ENCODE assay signal across 8 cellular contexts in genomic region chr20:34559311-34560140, GRCh38. TPM values are rescaled to one million over a fixed set of nuclear protein-coding genes. Genes with fewer than 3 reads are reported as not detected.
DNase-seq lines count a peak whose midpoint lies in the region; ATAC-seq and TF ChIP-seq lines count a peak whose summit lies in the region.

No MANE protein-coding gene starts in this region.

- intact Hi-C loops in lower lobe of right lung (cut with DNase I): no loop called here

- H3K27me3 ChIP-seq in lower lobe of right lung (ENCODE audit: low read depth) (no peaks in the 10 kb centered on the region), thoracic aorta (replicated peaks; ENCODE audit: insufficient read depth) (no peaks in the 10 kb centered on the region)

- peak overlapping the region; percentile 69 for H3K4me3 ChIP-seq in choroid plexus epithelial cell (ENCODE audit: low read depth, low read length)
- H3K4me3 ChIP-seq in lower lobe of right lung: peak overlapping the region; percentile 70
- peak overlapping the region; percentile 90 for H3K4me3 ChIP-seq in thoracic aorta

- TF ChIP-seq CTCF in choroid plexus epithelial cell (conservative IDR thresholded peaks at IDR 0.05; ENCODE audit: low read depth, low read length): peak; percentile 27
- no peak for TF ChIP-seq CTCF in lower lobe of right lung (IDR thresholded peaks at IDR 0.05)
- TF ChIP-seq CTCF in thoracic aorta (IDR thresholded peaks at IDR 0.05): peak; percentile 12

- DNase-seq in activated CD8-positive, alpha-beta memory T cell treated with anti-CD3 and anti-CD28 coated beads, Interleukin-2, amount 50 U/mL, for 4 hours: peak; percentile 24
- DNase-seq in activated CD8-positive, alpha-beta memory T cell treated with anti-CD3 and anti-CD28 coated beads, Interleukin-2, amount 50 U/mL, for 48 hours: no peak
- DNase-seq in choroid plexus epithelial cell (ENCODE audit: low read depth) (peak; percentile 52), lower lobe of right lung (no peak), thoracic aorta (ENCODE audit: low spot score) (no peak), KBM-7 (no peak)

- in situ Hi-C loops in KBM-7 (cut with MboI; ENCODE audit: low pct_unique_long_range_greater_than_20kb, low sequenced_read_pairs): no loop called here

- H3K4me1 ChIP-seq in lower lobe of right lung: peaks cover 8% of the 10 kb centered on the region
- H3K4me1 ChIP-seq in thoracic aorta (ENCODE audit: control insufficient read depth in 1 of 2, low read depth in 2 of 2): peaks cover 0 to 5% of the 10 kb centered on the region in 2 donors

- H3K9me3 ChIP-seq in lower lobe of right lung: no peaks in the 10 kb centered on the region
- H3K9me3 ChIP-seq in thoracic aorta: no peaks in the 10 kb centered on the region

- ATAC-seq in lower lobe of right lung: peak in 1 of 2 donors; percentile 1
- no peak for ATAC-seq in thoracic aorta (ENCODE audit: insufficient number of reproducible peaks, low FRiP score, low read depth)
- no peak for ATAC-seq in GM19328 (IDR thresholded peaks at IDR 0.05; ENCODE audit: unreplicated experiment)
- ATAC-seq in GM21528 (IDR thresholded peaks at IDR 0.05; ENCODE audit: low FRiP score, unreplicated experiment): no peak

- H3K27ac ChIP-seq in lower lobe of right lung: peak overlapping the region; percentile 96
- H3K27ac ChIP-seq in thoracic aorta: peak overlapping the region; percentile 98 to 99

- H3K36me3 ChIP-seq in lower lobe of right lung (no peaks in the 10 kb centered on the region), thoracic aorta (no peaks in the 10 kb centered on the region)

RNA-seq across cellular contexts. Expression of gene MAP1LC3A, which starts 1.0 kb away (rescaled TPM):
- total RNA-seq in lower lobe of right lung: 51.6 TPM
- total RNA-seq in thoracic aorta: 10 to 100 TPM; 39.2 to 79.6 TPM

RNA-seq across cellular contexts. Expression of gene DYNLRB1, which starts 43.3 kb away (rescaled TPM):
- 161 TPM for total RNA-seq in lower lobe of right lung
- total RNA-seq in thoracic aorta: 100 to 1,000 TPM; 115 to 138 TPM

Comparison
In these comparisons a context has a peak if more than half of its experiments do, and no peak if none do; other contexts are left out.
1. DNase-seq: peak in activated CD8-positive, alpha-beta memory T cell treated with anti-CD3 and anti-CD28 coated beads, Interleukin-2, amount 50 U/mL, for 4 hours (single experiment) and choroid plexus epithelial cell (single experiment); none in activated CD8-positive, alpha-beta memory T cell treated with anti-CD3 and anti-CD28 coated beads, Interleukin-2, amount 50 U/mL, for 48 hours (single experiment), lower lobe of right lung (single experiment), thoracic aorta (single experiment) and KBM-7 (single experiment).
2. Peak in every context shown above with its lines, with median percentiles within 50 percentile points of each other: H3K4me3 ChIP-seq.